Comparison of ENCODE assay signal across 24 cellular contexts in genomic region chr17:4276514-4276913, GRCh38. TPM values are rescaled to one million over a fixed set of nuclear protein-coding genes. Genes with fewer than 3 reads are reported as not detected.
DNase-seq lines count a peak whose midpoint lies in the region; TF ChIP-seq lines count a peak whose summit lies in the region.
"Had no signal": no experiment of that assay in that cellular context is flagged by ENCODE, and none has a peak within 500 bp of the region (broad histone marks: within the 10 kb centered on the region; RNA-seq: fewer than 3 reads in every experiment).

No MANE protein-coding gene starts in this region.

- H3K9me3 ChIP-seq in breast epithelium = no peaks in the 10 kb centered on the region
- no peaks in the 10 kb centered on the region for H3K9me3 ChIP-seq in adipocyte (ENCODE audit: control insufficient read depth, low read length)
- no peaks in the 10 kb centered on the region for H3K9me3 ChIP-seq in esophagus squamous epithelium
- H3K9me3 ChIP-seq: vagina had no signal

- intact Hi-C loops in MCF 10A (cut with micrococcal nuclease) = no loop called here
- intact Hi-C loops in breast epithelium (cut with DNase I; ENCODE audit: low total_unique reads) = no loop called here
- intact Hi-C loops in esophagus squamous epithelium (cut with DNase I) = no loop called here

- peaks cover 56% of the 10 kb centered on the region for H3K36me3 Mint-ChIP-seq in MCF 10A (ENCODE audit: insufficient read depth, unreplicated experiment)

- POLR2A ChIA-PET in MCF 10A (lab: Yijun Ruan, JAX) = no interaction called here

- H3K9ac ChIP-seq in adipocyte (ENCODE audit: low read length) = no peak overlapping the region

- H3K4me1 ChIP-seq in breast epithelium (no peaks in the 10 kb centered on the region), adipocyte (ENCODE audit: control insufficient read depth, insufficient read depth, low read length) (peaks cover 13% of the 10 kb centered on the region), esophagus squamous epithelium (no peaks in the 10 kb centered on the region)
- H3K4me1 ChIP-seq: foreskin keratinocyte, vagina had no signal

- TF ChIP-seq POLR2A in breast epithelium (IDR thresholded peaks at IDR 0.05) (no peak), esophagus squamous epithelium (IDR thresholded peaks at IDR 0.05) (no peak)

- H3K27ac Mint-ChIP-seq in MCF 10A (ENCODE audit: low read depth, unreplicated experiment) = peak overlapping the region; percentile 51
- H3K27ac Mint-ChIP-seq: nephron had no signal

- no peaks in the 10 kb centered on the region for H3K27me3 Mint-ChIP-seq in MCF 10A (ENCODE audit: insufficient read depth, unreplicated experiment)
- H3K27me3 Mint-ChIP-seq: CD4-positive, alpha-beta memory T cell had no signal

- no peaks in the 10 kb centered on the region for H3K27me3 ChIP-seq in breast epithelium
- no peaks in the 10 kb centered on the region for H3K27me3 ChIP-seq in adipocyte (replicated peaks; ENCODE audit: control insufficient read depth, insufficient read depth, low read length)
- H3K27me3 ChIP-seq in esophagus squamous epithelium = no peaks in the 10 kb centered on the region
- H3K27me3 ChIP-seq: foreskin keratinocyte, vagina had no signal

- no peaks in the 10 kb centered on the region for H3K36me3 ChIP-seq in breast epithelium
- H3K36me3 ChIP-seq in adipocyte (ENCODE audit: control insufficient read depth, insufficient read depth, low read length, severe bottlenecking) = peaks cover 23% of the 10 kb centered on the region
- H3K36me3 ChIP-seq in esophagus squamous epithelium = peaks cover 0 to 91% (median 13%) of the 10 kb centered on the region in 3 donors

- no TSS peak for BruUV-seq in MCF 10A (replicated peaks; lab: Mats Ljungman, UMichigan)

- H3K4me3 ChIP-seq in breast epithelium = no peak overlapping the region
- no peak overlapping the region for H3K4me3 ChIP-seq in adipocyte (ENCODE audit: low read length)
- H3K4me3 ChIP-seq in fibroblast of the aortic adventitia (ENCODE audit: low read depth, low read length) = no peak overlapping the region
- H3K4me3 ChIP-seq in esophagus squamous epithelium = no peak overlapping the region
- H3K4me3 ChIP-seq: vagina had no signal

- no peak overlapping the region for H3K27ac ChIP-seq in breast epithelium
- H3K27ac ChIP-seq in esophagus squamous epithelium = no peak overlapping the region
- H3K27ac ChIP-seq: foreskin keratinocyte, vagina had no signal

- TF ChIP-seq CTCF in MCF 10A (IDR thresholded peaks at IDR 0.05; ENCODE audit: unreplicated experiment) (no peak), breast epithelium (IDR thresholded peaks at IDR 0.05) (no peak), fibroblast of the aortic adventitia (IDR thresholded peaks at IDR 0.05; ENCODE audit: insufficient read depth, low read length) (no peak), esophagus squamous epithelium (IDR thresholded peaks at IDR 0.05) (no peak)

- H3K4me1 Mint-ChIP-seq in MCF 10A (ENCODE audit: insufficient read depth, unreplicated experiment) = peaks cover 8% of the 10 kb centered on the region
- H3K4me1 Mint-ChIP-seq: nephron had no signal

- no peaks in the 10 kb centered on the region for H3K9me3 Mint-ChIP-seq in MCF 10A (ENCODE audit: unreplicated experiment)
- H3K9me3 Mint-ChIP-seq: CD4-positive, alpha-beta memory T cell; nephron had no signal

- CTCF ChIA-PET in MCF 10A (lab: Yijun Ruan, JAX) = no interaction called here

- DNase-seq in MCF 10A (ENCODE audit: unreplicated experiment) = peak; percentile 18
- no peak for DNase-seq in breast epithelium (ENCODE audit: low spot score in 2 of 2)
- peak; percentile 54 for DNase-seq in adipocyte (ENCODE audit: low read depth)
- DNase-seq in fibroblast of the aortic adventitia (ENCODE audit: low read depth) = peak; percentile 13
- DNase-seq in stimulated activated CD4-positive, alpha-beta T cell treated with anti-CD3 and anti-CD28 coated beads, Interleukin-15, amount 100 ng/mL, for 24 hours = no peak
- DNase-seq in SKM-1 (lab: John Stamatoyannopoulos, UW; ENCODE audit: unreplicated experiment) = no peak
- no peak for DNase-seq in esophagus squamous epithelium (lab: John Stamatoyannopoulos, UW)
- DNase-seq in inferior parietal cortex (ENCODE audit: extremely low spot score) = no peak
- DNase-seq: activated CD4-positive, CD25-positive, alpha-beta regulatory T cell treated with anti-CD3 and anti-CD28 coated beads, Interleukin-2, amount 50 U/mL, for 72 hours; activated effector memory CD4-positive, alpha-beta T cell treated with Interleukin-2 at 50 U/mL for 16 hours; amygdala; CD4-positive, alpha-beta memory T cell; DMS79; effector memory CD4-positive, alpha-beta T cell; foreskin keratinocyte; left cardiac atrium; MM.1S; NCI-H1694 treated with DMSO at 0.1 percent for 48 hours; NCI-H446 treated with DMSO at 0.1 percent for 48 hours; posterior cingulate gyrus; small intestine; stimulated activated CD4-positive, alpha-beta T cell treated with anti-CD3 and anti-CD28 coated beads, Interleukin-4, amount 100 ng/mL, for 1 hour had no signal

- 86 to 91% methylated on average over 4 to 5 of the region's 5 CpGs for WGBS in esophagus squamous epithelium, 2 donors

- H3K4me3 Mint-ChIP-seq in MCF 10A (ENCODE audit: unreplicated experiment) = no peak overlapping the region
- H3K4me3 Mint-ChIP-seq: CD4-positive, alpha-beta memory T cell; nephron had no signal

RNA-seq across cellular contexts. Expression of gene ANKFY1, which starts 12.7 kb away (rescaled TPM):
- total RNA-seq in MCF 10A (2022) = 34.9 and 42.8 TPM in 2 replicates
- 10 to 100 TPM; 36.3 to 44.2 (median 42.1) TPM for total RNA-seq in breast epithelium
- total RNA-seq in fibroblast of the aortic adventitia (ENCODE audit: low replicate concordance) = 55.0 and 69.3 TPM in 2 replicates
- 10 to 100 TPM; 21.0 to 34.7 (median 26.4) TPM for total RNA-seq in esophagus squamous epithelium

Comparison
In these comparisons a context has a peak if more than half of its experiments do, and no peak if none do; other contexts are left out.
1. DNase-seq: peak in MCF 10A (single experiment), adipocyte (single experiment) and fibroblast of the aortic adventitia (single experiment); none in breast epithelium (0 of 2), stimulated activated CD4-positive, alpha-beta T cell treated with anti-CD3 and anti-CD28 coated beads, Interleukin-15, amount 100 ng/mL, for 24 hours (single experiment), SKM-1 (single experiment), esophagus squamous epithelium (single experiment) and inferior parietal cortex (single experiment).